ENCODE assay signal across 12 cellular contexts in genomic region chr3:39103324-39103693, GRCh38. TPM values are rescaled to one million over a fixed set of nuclear protein-coding genes. Genes with fewer than 3 reads are reported as not detected.
DNase-seq lines count a peak whose midpoint lies in the region; ATAC-seq, FAIRE-seq and TF ChIP-seq lines count a peak whose summit lies in the region.
"Had no signal": no experiment of that assay in that cellular context is flagged by ENCODE, and none has a peak within 500 bp of the region (broad histone marks: within the 10 kb centered on the region; RNA-seq: fewer than 3 reads in every experiment).

No MANE protein-coding gene starts in this region.

- H3K4me3 ChIP-seq in OCI-LY7 (ENCODE audit: low read depth, low read length, poor library complexity, severe bottlenecking), result no peak overlapping the region
- H3K4me3 ChIP-seq: sigmoid colon had no signal

- H3K36me3 Mint-ChIP-seq in memory B cell, result peaks cover 6% of the 10 kb centered on the region

- H3K27ac ChIP-seq in OCI-LY7 (ENCODE audit: low read depth, low read length, poor library complexity, severe bottlenecking), result no peak overlapping the region
- H3K27ac ChIP-seq: sigmoid colon had no signal

- no TSS peak for BruUV-seq in OCI-LY7 (replicated peaks; lab: Mats Ljungman, UMichigan)

- intact Hi-C loops in OCI-LY7 (cut with micrococcal nuclease; ENCODE audit: unreplicated experiment), result no loop called here

- H3K9me2 ChIP-seq in OCI-LY7 (ENCODE audit: insufficient read depth, low read length), result no peaks in the 10 kb centered on the region

- H3K4me2 ChIP-seq in OCI-LY7 (ENCODE audit: low read length), result no peak overlapping the region

- CTCF ChIA-PET in OCI-LY7 (lab: Charles Lee; ENCODE audit: unreplicated experiment), result interaction anchor here (0.6 to 0.9 kb wide), 2 partner anchors 15 to 43 kb away, joined by 3 to 4 read pairs; no protein-coding TSS in a partner anchor

- no peak for FAIRE-seq in HTR-8/SVneo (lab: Jason Lieb, UNC)
- FAIRE-seq: endometrium had no signal

- H3K27me3 Mint-ChIP-seq in memory B cell, result no peaks in the 10 kb centered on the region

- ATAC-seq in memory B cell (ENCODE audit: low read depth) (no peak), HG02798 (IDR thresholded peaks at IDR 0.05; ENCODE audit: poor library complexity, unreplicated experiment) (no peak)
- ATAC-seq: activated T-cell treated with anti-CD3 and anti-CD28 coated beads, Interleukin-2, amount 50 U/mL, for 4 hours; stimulated activated naive CD8-positive, alpha-beta T cell treated with anti-CD3 and anti-CD28 coated beads, Interleukin-15, Interleukin-2, amounts not matched to agents 100 U/mL and 50 U/mL, for 24 hours had no signal

- peak overlapping the region; percentile 32 for H3K27ac Mint-ChIP-seq in memory B cell

- POLR2A ChIA-PET in OCI-LY7 (lab: Charles Lee), result interaction anchor here (0.6 to 1.3 kb wide), 2 partner anchors 17 to 606 kb away, joined by 3 to 7 read pairs; no protein-coding TSS in a partner anchor

- H4K20me1 ChIP-seq in OCI-LY7 (ENCODE audit: insufficient read depth, low read length), result no peaks in the 10 kb centered on the region

- H3K4me3 Mint-ChIP-seq in memory B cell, result no peak overlapping the region
- H3K4me3 Mint-ChIP-seq: activated T-cell treated with anti-CD3 and anti-CD28 coated beads, Interleukin-2, amount 50 U/mL, for 4 hours had no signal

- TF ChIP-seq CTCF in GM10266 (IDR thresholded peaks at IDR 0.05; ENCODE audit: control insufficient read depth, insufficient read depth, low read depth, missing control alignments) (peak; percentile 10), OCI-LY7 (conservative IDR thresholded peaks at IDR 0.05; ENCODE audit: low read length) (peak; percentile 63)

- H3K4me1 Mint-ChIP-seq in memory B cell, result peaks cover 44% of the 10 kb centered on the region

- H3K4me1 ChIP-seq in OCI-LY7 (ENCODE audit: insufficient read depth, low read length, poor library complexity, severe bottlenecking), result peaks cover 57% of the 10 kb centered on the region

- DNase-seq in GM10266 (ENCODE audit: extremely low spot score) (no peak), OCI-LY7 (ENCODE audit: low spot score) (peak; percentile 37), memory B cell (ENCODE audit: low spot score in 2 of 2) (no peak), NCI-H1105 treated with DMSO at 0.1 percent for 48 hours (lab: John Stamatoyannopoulos, UW) (no peak), HTR-8/SVneo (ENCODE audit: insufficient read length, low spot score) (no peak)
- DNase-seq: activated T-cell treated with anti-CD3 and anti-CD28 coated beads, Interleukin-2, amount 50 U/mL, for 4 hours; kidney glomerular epithelial cell; NCI-H2081 treated with DMSO at 0.1 percent for 48 hours; sigmoid colon; stimulated activated naive CD8-positive, alpha-beta T cell treated with anti-CD3 and anti-CD28 coated beads, Interleukin-15, Interleukin-2, amounts not matched to agents 100 U/mL and 50 U/mL, for 24 hours had no signal

- H3K9me3 ChIP-seq in OCI-LY7 (ENCODE audit: low read length), result no peaks in the 10 kb centered on the region
- H3K9me3 ChIP-seq: sigmoid colon had no signal

- H2AFZ ChIP-seq in OCI-LY7 (ENCODE audit: low read length), result no peak overlapping the region

- H3K79me2 ChIP-seq in OCI-LY7 (ENCODE audit: insufficient read depth, low read depth, low read length), result peaks cover 13% of the 10 kb centered on the region; the same call in 1 of the 2 replicates

- peaks cover 38% of the 10 kb centered on the region for H3K36me3 ChIP-seq in OCI-LY7 (ENCODE audit: insufficient read depth, low read length)

- H3K9me3 Mint-ChIP-seq in memory B cell, result no peaks in the 10 kb centered on the region
- H3K9me3 Mint-ChIP-seq: activated T-cell treated with anti-CD3 and anti-CD28 coated beads, Interleukin-2, amount 50 U/mL, for 4 hours had no signal

RNA-seq across cellular contexts. Expression of gene GORASP1, which starts 4.1 kb away (rescaled TPM):
- total RNA-seq in OCI-LY7 (2014; rRNA removed; shearing (Covaris generic)), result 44.8 and 59.9 TPM in 2 replicates
- 51.5 and 57.9 TPM in 2 replicates for total RNA-seq in OCI-LY7 (2022)

RNA-seq across cellular contexts. Expression of gene TTC21A, which starts 4.2 kb away (rescaled TPM):
- total RNA-seq in OCI-LY7 (2014; rRNA removed; shearing (Covaris generic)), result 10.5 and 12.8 TPM in 2 replicates
- 27.1 and 32.3 TPM in 2 replicates for total RNA-seq in OCI-LY7 (2022)

RNA-seq across cellular contexts. Expression of gene CSRNP1, which starts 50.1 kb away (rescaled TPM):
- total RNA-seq in OCI-LY7 (2014; rRNA removed; shearing (Covaris generic)), result 9.5 and 10.5 TPM in 2 replicates
- total RNA-seq in OCI-LY7 (2022), result 9.4 and 9.7 TPM in 2 replicates

RNA-seq across cellular contexts. Expression of gene WDR48, which starts 51.5 kb away (rescaled TPM):
- total RNA-seq in OCI-LY7 (2014; rRNA removed; shearing (Covaris generic)), result 12.3 and 15.7 TPM in 2 replicates
- 38.4 and 41.6 TPM in 2 replicates for total RNA-seq in OCI-LY7 (2022)

RNA-seq across cellular contexts. Expression of gene SCN11A, which starts 51.6 kb away (rescaled TPM):
- total RNA-seq in OCI-LY7 (2014; rRNA removed; shearing (Covaris generic)), result 0.25 TPM in 1 of 2 replicates, not detected in the other
- total RNA-seq in OCI-LY7 (2022), result 0.13 and 0.22 TPM in 2 replicates
- total RNA-seq: activated T-cell treated with anti-CD3 and anti-CD28 coated beads, Interleukin-2, amount 50 U/mL, for 4 hours had no signal
